ENCODE assay signal across 1 cellular context in the genomic region with DNA sequence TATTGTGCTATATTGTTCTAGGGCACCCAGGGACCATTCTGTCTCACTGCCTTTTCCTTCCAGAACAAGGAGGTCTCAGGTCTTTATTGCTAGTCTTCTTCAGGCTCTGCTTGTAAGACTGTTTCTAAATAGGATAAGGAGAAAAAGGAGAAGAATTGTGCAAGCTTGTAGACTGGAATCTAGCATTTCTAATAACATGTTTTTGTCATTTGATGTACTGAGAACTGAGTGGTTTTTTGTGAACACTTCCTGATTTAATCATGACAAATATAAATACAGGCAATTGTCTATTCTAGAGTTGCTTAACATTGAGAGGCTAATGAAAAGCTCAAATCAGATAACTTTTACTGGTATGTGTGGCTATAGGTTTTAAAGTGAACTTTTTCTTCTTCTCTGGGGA.
TF ChIP-seq lines count a peak whose summit lies in the region.

No MANE protein-coding gene starts in this region.

TF ChIP-seq in GM12878, 131 proteins besides CTCF, POLR2A, EP300 and RAD21 (continued from another document):
- TF ChIP-seq, protein P1, sequence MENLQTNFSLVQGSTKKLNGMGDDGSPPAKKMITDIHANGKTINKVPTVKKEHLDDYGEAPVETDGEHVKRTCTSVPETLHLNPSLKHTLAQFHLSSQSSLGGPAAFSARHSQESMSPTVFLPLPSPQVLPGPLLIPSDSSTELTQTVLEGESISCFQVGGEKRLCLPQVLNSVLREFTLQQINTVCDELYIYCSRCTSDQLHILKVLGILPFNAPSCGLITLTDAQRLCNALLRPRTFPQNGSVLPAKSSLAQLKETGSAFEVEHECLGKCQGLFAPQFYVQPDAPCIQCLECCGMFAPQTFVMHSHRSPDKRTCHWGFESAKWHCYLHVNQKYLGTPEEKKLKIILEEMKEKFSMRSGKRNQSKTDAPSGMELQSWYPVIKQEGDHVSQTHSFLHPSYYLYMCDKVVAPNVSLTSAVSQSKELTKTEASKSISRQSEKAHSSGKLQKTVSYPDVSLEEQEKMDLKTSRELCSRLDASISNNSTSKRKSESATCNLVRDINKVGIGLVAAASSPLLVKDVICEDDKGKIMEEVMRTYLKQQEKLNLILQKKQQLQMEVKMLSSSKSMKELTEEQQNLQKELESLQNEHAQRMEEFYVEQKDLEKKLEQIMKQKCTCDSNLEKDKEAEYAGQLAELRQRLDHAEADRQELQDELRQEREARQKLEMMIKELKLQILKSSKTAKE (IDR thresholded peaks at IDR 0.05; ENCODE audit: low read depth, poor library complexity, severe bottlenecking): no peak
- no peak for TF ChIP-seq SREBF2 (IDR thresholded peaks at IDR 0.05; ENCODE audit: low read length)
- TF ChIP-seq YY1 (IDR thresholded peaks at IDR 0.05; ENCODE audit: low read depth, low read length): no peak
- TF ChIP-seq TCF7 (IDR thresholded peaks at IDR 0.05; ENCODE audit: borderline replicate concordance): no peak
- no peak for TF ChIP-seq EED (IDR thresholded peaks at IDR 0.05; ENCODE audit: low read depth)
- TF ChIP-seq BCL3 (IDR thresholded peaks at IDR 0.05; ENCODE audit: borderline replicate concordance, insufficient read depth, low read depth, low read length, poor library complexity, severe bottlenecking): no peak
- no peak for TF ChIP-seq IKZF2 (IDR thresholded peaks at IDR 0.05)
